ENCODE assay signal across 1 cellular context in genomic region chr16:19912445-19913305, GRCh38.
TF ChIP-seq lines count a peak whose summit lies in the region.

No MANE protein-coding gene starts in this region.

TF ChIP-seq in HEK293, 187 proteins besides CTCF, POLR2A, EP300 and RAD21 (continued from another document):
- TF ChIP-seq ZBTB10 (tag by site-specific recombination; IDR thresholded peaks at IDR 0.05) (no peak), INSM2 (tag by site-specific recombination; IDR thresholded peaks at IDR 0.05) (peak; percentile 66), ZNF157 (tag by site-specific recombination; IDR thresholded peaks at IDR 0.05) (no peak), ZNF629 (tag by site-specific recombination; IDR thresholded peaks at IDR 0.05) (peak; percentile 77), ZNF785 (tag by site-specific recombination; IDR thresholded peaks at IDR 0.05) (no peak), ZNF670 (tag by site-specific recombination; IDR thresholded peaks at IDR 0.05; ENCODE audit: low read depth) (no peak), ZNF707 (tag by site-specific recombination; IDR thresholded peaks at IDR 0.05) (no peak), ZNF335 (tag by site-specific recombination; conservative IDR thresholded peaks at IDR 0.05) (peak; percentile 81), ZEB2 (tag by site-specific recombination; IDR thresholded peaks at IDR 0.05) (peak; percentile 78), ZNF184 (tag by site-specific recombination; IDR thresholded peaks at IDR 0.05) (0 out of 2 replicates have a peak, but pooled peaks have one; percentile 66), ZNF140 (tag by site-specific recombination; IDR thresholded peaks at IDR 0.05) (no peak), ZNF423 (tag by site-specific recombination; IDR thresholded peaks at IDR 0.05) (no peak)
- TF ChIP-seq, protein P1, sequence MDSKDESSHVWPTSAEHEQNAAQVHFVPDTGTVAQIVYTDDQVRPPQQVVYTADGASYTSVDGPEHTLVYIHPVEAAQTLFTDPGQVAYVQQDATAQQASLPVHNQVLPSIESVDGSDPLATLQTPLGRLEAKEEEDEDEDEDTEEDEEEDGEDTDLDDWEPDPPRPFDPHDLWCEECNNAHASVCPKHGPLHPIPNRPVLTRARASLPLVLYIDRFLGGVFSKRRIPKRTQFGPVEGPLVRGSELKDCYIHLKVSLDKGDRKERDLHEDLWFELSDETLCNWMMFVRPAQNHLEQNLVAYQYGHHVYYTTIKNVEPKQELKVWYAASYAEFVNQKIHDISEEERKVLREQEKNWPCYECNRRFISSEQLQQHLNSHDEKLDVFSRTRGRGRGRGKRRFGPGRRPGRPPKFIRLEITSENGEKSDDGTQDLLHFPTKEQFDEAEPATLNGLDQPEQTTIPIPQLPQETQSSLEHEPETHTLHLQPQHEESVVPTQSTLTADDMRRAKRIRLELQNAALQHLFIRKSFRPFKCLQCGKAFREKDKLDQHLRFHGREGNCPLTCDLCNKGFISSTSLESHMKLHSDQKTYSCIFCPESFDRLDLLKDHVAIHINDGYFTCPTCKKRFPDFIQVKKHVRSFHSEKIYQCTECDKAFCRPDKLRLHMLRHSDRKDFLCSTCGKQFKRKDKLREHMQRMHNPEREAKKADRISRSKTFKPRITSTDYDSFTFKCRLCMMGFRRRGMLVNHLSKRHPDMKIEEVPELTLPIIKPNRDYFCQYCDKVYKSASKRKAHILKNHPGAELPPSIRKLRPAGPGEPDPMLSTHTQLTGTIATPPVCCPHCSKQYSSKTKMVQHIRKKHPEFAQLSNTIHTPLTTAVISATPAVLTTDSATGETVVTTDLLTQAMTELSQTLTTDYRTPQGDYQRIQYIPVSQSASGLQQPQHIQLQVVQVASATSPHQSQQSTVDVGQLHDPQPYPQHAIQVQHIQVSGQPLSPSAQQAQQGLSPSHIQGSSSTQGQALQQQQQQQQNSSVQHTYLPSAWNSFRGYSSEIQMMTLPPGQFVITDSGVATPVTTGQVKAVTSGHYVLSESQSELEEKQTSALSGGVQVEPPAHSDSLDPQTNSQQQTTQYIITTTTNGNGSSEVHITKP (tag by site-specific recombination; IDR thresholded peaks at IDR 0.05) = peak; percentile 68
- TF ChIP-seq, protein P2, sequence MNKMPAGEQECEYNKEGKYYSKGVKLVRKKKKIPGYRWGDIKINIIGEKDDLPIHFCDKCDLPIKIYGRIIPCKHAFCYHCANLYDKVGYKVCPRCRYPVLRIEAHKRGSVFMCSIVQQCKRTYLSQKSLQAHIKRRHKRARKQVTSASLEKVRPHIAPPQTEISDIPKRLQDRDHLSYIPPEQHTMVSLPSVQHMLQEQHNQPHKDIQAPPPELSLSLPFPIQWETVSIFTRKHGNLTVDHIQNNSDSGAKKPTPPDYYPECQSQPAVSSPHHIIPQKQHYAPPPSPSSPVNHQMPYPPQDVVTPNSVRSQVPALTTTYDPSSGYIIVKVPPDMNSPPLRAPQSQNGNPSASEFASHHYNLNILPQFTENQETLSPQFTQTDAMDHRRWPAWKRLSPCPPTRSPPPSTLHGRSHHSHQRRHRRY (tag by site-specific recombination; IDR thresholded peaks at IDR 0.05) = no peak
- TF ChIP-seq, protein P3, sequence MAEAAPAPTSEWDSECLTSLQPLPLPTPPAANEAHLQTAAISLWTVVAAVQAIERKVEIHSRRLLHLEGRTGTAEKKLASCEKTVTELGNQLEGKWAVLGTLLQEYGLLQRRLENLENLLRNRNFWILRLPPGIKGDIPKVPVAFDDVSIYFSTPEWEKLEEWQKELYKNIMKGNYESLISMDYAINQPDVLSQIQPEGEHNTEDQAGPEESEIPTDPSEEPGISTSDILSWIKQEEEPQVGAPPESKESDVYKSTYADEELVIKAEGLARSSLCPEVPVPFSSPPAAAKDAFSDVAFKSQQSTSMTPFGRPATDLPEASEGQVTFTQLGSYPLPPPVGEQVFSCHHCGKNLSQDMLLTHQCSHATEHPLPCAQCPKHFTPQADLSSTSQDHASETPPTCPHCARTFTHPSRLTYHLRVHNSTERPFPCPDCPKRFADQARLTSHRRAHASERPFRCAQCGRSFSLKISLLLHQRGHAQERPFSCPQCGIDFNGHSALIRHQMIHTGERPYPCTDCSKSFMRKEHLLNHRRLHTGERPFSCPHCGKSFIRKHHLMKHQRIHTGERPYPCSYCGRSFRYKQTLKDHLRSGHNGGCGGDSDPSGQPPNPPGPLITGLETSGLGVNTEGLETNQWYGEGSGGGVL (tag by site-specific recombination; IDR thresholded peaks at IDR 0.05) = no peak
- TF ChIP-seq, protein P4, sequence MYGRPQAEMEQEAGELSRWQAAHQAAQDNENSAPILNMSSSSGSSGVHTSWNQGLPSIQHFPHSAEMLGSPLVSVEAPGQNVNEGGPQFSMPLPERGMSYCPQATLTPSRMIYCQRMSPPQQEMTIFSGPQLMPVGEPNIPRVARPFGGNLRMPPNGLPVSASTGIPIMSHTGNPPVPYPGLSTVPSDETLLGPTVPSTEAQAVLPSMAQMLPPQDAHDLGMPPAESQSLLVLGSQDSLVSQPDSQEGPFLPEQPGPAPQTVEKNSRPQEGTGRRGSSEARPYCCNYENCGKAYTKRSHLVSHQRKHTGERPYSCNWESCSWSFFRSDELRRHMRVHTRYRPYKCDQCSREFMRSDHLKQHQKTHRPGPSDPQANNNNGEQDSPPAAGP (tag by site-specific recombination; IDR thresholded peaks at IDR 0.05) = 0 out of 2 replicates have a peak, but pooled peaks have one; percentile 40
- TF ChIP-seq, protein P5, sequence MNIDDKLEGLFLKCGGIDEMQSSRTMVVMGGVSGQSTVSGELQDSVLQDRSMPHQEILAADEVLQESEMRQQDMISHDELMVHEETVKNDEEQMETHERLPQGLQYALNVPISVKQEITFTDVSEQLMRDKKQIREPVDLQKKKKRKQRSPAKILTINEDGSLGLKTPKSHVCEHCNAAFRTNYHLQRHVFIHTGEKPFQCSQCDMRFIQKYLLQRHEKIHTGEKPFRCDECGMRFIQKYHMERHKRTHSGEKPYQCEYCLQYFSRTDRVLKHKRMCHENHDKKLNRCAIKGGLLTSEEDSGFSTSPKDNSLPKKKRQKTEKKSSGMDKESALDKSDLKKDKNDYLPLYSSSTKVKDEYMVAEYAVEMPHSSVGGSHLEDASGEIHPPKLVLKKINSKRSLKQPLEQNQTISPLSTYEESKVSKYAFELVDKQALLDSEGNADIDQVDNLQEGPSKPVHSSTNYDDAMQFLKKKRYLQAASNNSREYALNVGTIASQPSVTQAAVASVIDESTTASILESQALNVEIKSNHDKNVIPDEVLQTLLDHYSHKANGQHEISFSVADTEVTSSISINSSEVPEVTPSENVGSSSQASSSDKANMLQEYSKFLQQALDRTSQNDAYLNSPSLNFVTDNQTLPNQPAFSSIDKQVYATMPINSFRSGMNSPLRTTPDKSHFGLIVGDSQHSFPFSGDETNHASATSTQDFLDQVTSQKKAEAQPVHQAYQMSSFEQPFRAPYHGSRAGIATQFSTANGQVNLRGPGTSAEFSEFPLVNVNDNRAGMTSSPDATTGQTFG (tag by site-specific recombination; IDR thresholded peaks at IDR 0.05; ENCODE audit: borderline replicate concordance) = no peak
TF ChIP-seq in HEK293: peak in this region for 14.
